In genomic region chr15:90974216-90974615, GRCh38 we compare ENCODE assay signal across 25 cellular contexts.
"Had no signal": no experiment of that assay in that cellular context is flagged by ENCODE, and none has a peak within 500 bp of the region (broad histone marks: within the 10 kb centered on the region; RNA-seq: fewer than 3 reads in every experiment).

No MANE protein-coding gene starts in this region.

- H3K36me3 ChIP-seq: left ventricle myocardium inferior, ovary, right lobe of liver, upper lobe of right lung had no signal

- H3K4me1 ChIP-seq: heart right ventricle, left ventricle myocardium inferior, psoas muscle, right lobe of liver, suprapubic skin, tibial artery, upper lobe of right lung had no signal

- H3K27ac Mint-ChIP-seq: mesothelial cell of epicardium; natural killer cell; stimulated activated memory B cell treated with anti-CD40 and anti-IgM and Interleukin-4, amounts not matched to agents 10 μg/mL and 1 μg/mL and 100 μg/mL, for 72 hours had no signal

- H3K4me3 Mint-ChIP-seq: mesothelial cell of epicardium; natural killer cell; stimulated activated memory B cell treated with anti-CD40 and anti-IgM and Interleukin-4, amounts not matched to agents 10 μg/mL and 1 μg/mL and 100 μg/mL, for 72 hours had no signal

- DNase-seq: heart right ventricle; islet precursor cell; left ventricle myocardium inferior; mesendoderm; naive B cell; natural killer cell; ovary; psoas muscle; right lobe of liver; stimulated activated CD4-positive, alpha-beta T cell treated with anti-CD3 and anti-CD28 coated beads, Interleukin-1b, Interleukin-23, amount 100 ng/mL, for 48 hours; stimulated activated CD4-positive, alpha-beta T cell treated with anti-CD3 and anti-CD28 coated beads, Interleukin-2, amount 100 ng/mL, for 48 hours; stimulated activated CD4-positive, alpha-beta T cell treated with anti-CD3 and anti-CD28 coated beads, Interleukin-4, amount 100 ng/mL, for 4 hours; stimulated activated CD8-positive, alpha-beta memory T cell treated with anti-CD3 and anti-CD28 coated beads, Interleukin-4, amount 100 ng/mL, for 48 hours; stimulated activated naive CD4-positive, alpha-beta T cell treated with Interleukin-2 at 50 U/mL for 16 hours; tibial artery; trophoblast cell; upper lobe of right lung had no signal

- ATAC-seq: heart right ventricle; natural killer cell; psoas muscle; right lobe of liver; stimulated activated memory B cell treated with anti-CD40 and anti-IgM and Interleukin-4, amounts not matched to agents 10 μg/mL and 1 μg/mL and 100 μg/mL, for 72 hours; upper lobe of right lung had no signal

- H3K27me3 Mint-ChIP-seq: naive B cell; stimulated activated memory B cell treated with anti-CD40 and anti-IgM and Interleukin-4, amounts not matched to agents 10 μg/mL and 1 μg/mL and 100 μg/mL, for 72 hours had no signal

- H3K4me2 ChIP-seq: hepatocyte, smooth muscle cell had no signal

- H3K36me3 Mint-ChIP-seq: natural killer cell had no signal

- H3K27me3 ChIP-seq: heart right ventricle, hepatocyte, ovary, right lobe of liver, suprapubic skin, tibial artery, upper lobe of right lung had no signal

- H3K9me3 ChIP-seq: heart right ventricle, left ventricle myocardium inferior, ovary, psoas muscle, right lobe of liver, suprapubic skin, thoracic aorta, tibial artery, upper lobe of right lung had no signal

- H3K4me1 Mint-ChIP-seq: mesothelial cell of epicardium, naive B cell, natural killer cell had no signal

- H2AFZ ChIP-seq: hepatocyte had no signal

- H3K27ac ChIP-seq: heart right ventricle, hepatocyte, left ventricle myocardium inferior, ovary, psoas muscle, right lobe of liver, suprapubic skin, thoracic aorta, tibial artery, upper lobe of right lung had no signal

- H3K79me2 ChIP-seq: hepatocyte had no signal

- FAIRE-seq: urothelium cell line had no signal

- H3K4me3 ChIP-seq: heart right ventricle, hepatocyte, left ventricle myocardium inferior, lung, ovary, psoas muscle, right lobe of liver, smooth muscle cell, suprapubic skin, thoracic aorta, tibial artery, upper lobe of right lung had no signal

- H3K9me3 Mint-ChIP-seq: mesothelial cell of epicardium; naive B cell; natural killer cell; stimulated activated memory B cell treated with anti-CD40 and anti-IgM and Interleukin-4, amounts not matched to agents 10 μg/mL and 1 μg/mL and 100 μg/mL, for 72 hours had no signal
